8 cellular contexts compared by ENCODE assay signal in genomic region chr1:5915587-5916571, GRCh38.
A peak's percentile ranks its signal among the peaks of the same experiment; 100 is the strongest.
DNase-seq lines count a peak whose midpoint lies in the region; ATAC-seq and TF ChIP-seq lines count a peak whose summit lies in the region.

No MANE protein-coding gene starts in this region.

- TF ChIP-seq EP300 in gastroesophageal sphincter (IDR thresholded peaks at IDR 0.05), result no peak

- ATAC-seq in gastroesophageal sphincter (peak; percentile 43), gastrocnemius medialis (no peak)

- intact Hi-C loops in activated T-helper 1 cell treated with anti-CD3 and anti-CD28 coated beads, Interleukin-12 subunit alpha, Interleukin-12 subunit beta, Interleukin-2, Interleukin-4 antibody, amounts not matched to agents 30 ng/mL and 10 ng/mL and 1 ng/mL, durations not matched to agents 14 hours and 24 hours and 36 hours (cut with micrococcal nuclease), result loop anchor here (1.0 kb wide), 4 partner anchors 59 to 406 kb away; no protein-coding TSS in a partner anchor
- intact Hi-C loops in posterior vena cava (cut with DNase I) (loop anchor here in 1 of 2 donors (10.0 kb wide), 1 partner anchor 401 kb away; no protein-coding TSS in a partner anchor), gastrocnemius medialis (cut with DNase I; ENCODE audit: low total_unique reads) (loop anchor here (5.0 kb wide), 1 partner anchor 404 kb away; no protein-coding TSS in a partner anchor)

- H3K4me3 ChIP-seq in gastroesophageal sphincter (no peak overlapping the region), gastrocnemius medialis (no peak overlapping the region)

- peaks cover 0 to 12% (median 0%) of the 10 kb centered on the region in 3 donors for H3K4me1 ChIP-seq in gastroesophageal sphincter
- no peaks in the 10 kb centered on the region for H3K4me1 ChIP-seq in gastrocnemius medialis

- H3K4me1 Mint-ChIP-seq in activated T-helper 1 cell treated with anti-CD3 and anti-CD28 coated beads, Interleukin-12 subunit alpha, Interleukin-12 subunit beta, Interleukin-2, Interleukin-4 antibody, amounts not matched to agents 30 ng/mL and 10 ng/mL and 1 ng/mL, durations not matched to agents 14 hours and 24 hours and 36 hours (ENCODE audit: low read depth), result peaks cover 9% of the 10 kb centered on the region

- peak in 3 of 4 experiments; percentile 47 to 66 (median 58) for TF ChIP-seq CTCF in gastroesophageal sphincter (IDR thresholded peaks at IDR 0.05)
- peak in 2 of 5 experiments; percentile 38 to 51 for TF ChIP-seq CTCF in gastrocnemius medialis (IDR thresholded peaks at IDR 0.05 in 4 of 5, conservative IDR thresholded peaks at IDR 0.05 in 1 of 5)

- no peaks in the 10 kb centered on the region for H3K27me3 ChIP-seq in gastroesophageal sphincter
- no peaks in the 10 kb centered on the region for H3K27me3 ChIP-seq in gastrocnemius medialis

- H3K9me3 Mint-ChIP-seq in activated T-helper 1 cell treated with anti-CD3 and anti-CD28 coated beads, Interleukin-12 subunit alpha, Interleukin-12 subunit beta, Interleukin-2, Interleukin-4 antibody, amounts not matched to agents 30 ng/mL and 10 ng/mL and 1 ng/mL, durations not matched to agents 14 hours and 24 hours and 36 hours, result no peaks in the 10 kb centered on the region

- H3K27me3 Mint-ChIP-seq in activated T-helper 1 cell treated with anti-CD3 and anti-CD28 coated beads, Interleukin-12 subunit alpha, Interleukin-12 subunit beta, Interleukin-2, Interleukin-4 antibody, amounts not matched to agents 30 ng/mL and 10 ng/mL and 1 ng/mL, durations not matched to agents 14 hours and 24 hours and 36 hours (ENCODE audit: insufficient read depth), result no peaks in the 10 kb centered on the region

- no peak for TF ChIP-seq POLR2A in gastroesophageal sphincter (IDR thresholded peaks at IDR 0.05)
- TF ChIP-seq POLR2A in gastrocnemius medialis (IDR thresholded peaks at IDR 0.05), result no peak

- in situ Hi-C loops in gastrocnemius medialis (cut with MboI; ENCODE audit: low sequenced_read_pairs in 4 of 4), result loop anchor here in 2 of 4 donors (25.0 kb wide), 1 partner anchor 404 kb away; no protein-coding TSS in a partner anchor

- peaks cover 0 to 17% of the 10 kb centered on the region in 2 donors for H3K36me3 ChIP-seq in gastroesophageal sphincter
- no peaks in the 10 kb centered on the region for H3K36me3 ChIP-seq in gastrocnemius medialis

- no peaks in the 10 kb centered on the region for H3K36me3 Mint-ChIP-seq in activated T-helper 1 cell treated with anti-CD3 and anti-CD28 coated beads, Interleukin-12 subunit alpha, Interleukin-12 subunit beta, Interleukin-2, Interleukin-4 antibody, amounts not matched to agents 30 ng/mL and 10 ng/mL and 1 ng/mL, durations not matched to agents 14 hours and 24 hours and 36 hours (ENCODE audit: low read depth)

- H3K9me3 ChIP-seq in gastroesophageal sphincter, result no peaks in the 10 kb centered on the region
- no peaks in the 10 kb centered on the region for H3K9me3 ChIP-seq in gastrocnemius medialis

- H3K27ac Mint-ChIP-seq in activated T-helper 1 cell treated with anti-CD3 and anti-CD28 coated beads, Interleukin-12 subunit alpha, Interleukin-12 subunit beta, Interleukin-2, Interleukin-4 antibody, amounts not matched to agents 30 ng/mL and 10 ng/mL and 1 ng/mL, durations not matched to agents 14 hours and 24 hours and 36 hours, result peak overlapping the region; percentile 64

- DNase-seq in activated CD4-positive, alpha-beta T cell treated with anti-CD3 and anti-CD28 coated beads for 24 hours (ENCODE audit: low read depth in 2 of 2), result peak; percentile 6
- DNase-seq in activated CD4-positive, alpha-beta T cell treated with anti-CD3 and anti-CD28 coated beads for 1 hour, result no peak
- DNase-seq in NCI-H128 (lab: John Stamatoyannopoulos, UW; ENCODE audit: unreplicated experiment) (peak; percentile 7), posterior vena cava (ENCODE audit: low spot score) (peak; percentile 43), NCI-H1092 treated with DMSO at 0.1 percent for 48 hours (lab: John Stamatoyannopoulos, UW) (no peak), gastrocnemius medialis (no peak)
- no peak for DNase-seq in activated T-helper 1 cell treated with anti-CD3 and anti-CD28 coated beads, Interleukin-12 subunit alpha, Interleukin-12 subunit beta, Interleukin-2, Interleukin-4 antibody, amounts not matched to agents 30 ng/mL and 10 ng/mL and 1 ng/mL, durations not matched to agents 14 hours and 24 hours and 36 hours (ENCODE audit: low spot score)

- WGBS in gastroesophageal sphincter (ENCODE audit: low coverage in 1 of 2), 2 donors, result 29 to 38% methylated on average over 3 to 6 of the region's 11 CpGs

- no peak overlapping the region for H3K4me3 Mint-ChIP-seq in activated T-helper 1 cell treated with anti-CD3 and anti-CD28 coated beads, Interleukin-12 subunit alpha, Interleukin-12 subunit beta, Interleukin-2, Interleukin-4 antibody, amounts not matched to agents 30 ng/mL and 10 ng/mL and 1 ng/mL, durations not matched to agents 14 hours and 24 hours and 36 hours

- H3K27ac ChIP-seq in gastroesophageal sphincter (no peak overlapping the region), gastrocnemius medialis (no peak overlapping the region)

Comparison
In these comparisons a context has a peak if more than half of its experiments do, and no peak if none do; other contexts are left out.
1. DNase-seq: peak in activated CD4-positive, alpha-beta T cell treated with anti-CD3 and anti-CD28 coated beads for 24 hours (2 of 2), NCI-H128 (single experiment) and posterior vena cava (single experiment); none in activated CD4-positive, alpha-beta T cell treated with anti-CD3 and anti-CD28 coated beads for 1 hour (single experiment), activated T-helper 1 cell treated with anti-CD3 and anti-CD28 coated beads, Interleukin-12 subunit alpha, Interleukin-12 subunit beta, Interleukin-2, Interleukin-4 antibody, amounts not matched to agents 30 ng/mL and 10 ng/mL and 1 ng/mL, durations not matched to agents 14 hours and 24 hours and 36 hours (single experiment), NCI-H1092 treated with DMSO at 0.1 percent for 48 hours (single experiment) and gastrocnemius medialis (0 of 2).